1 cellular context compared by ENCODE assay signal in the genomic region with DNA sequence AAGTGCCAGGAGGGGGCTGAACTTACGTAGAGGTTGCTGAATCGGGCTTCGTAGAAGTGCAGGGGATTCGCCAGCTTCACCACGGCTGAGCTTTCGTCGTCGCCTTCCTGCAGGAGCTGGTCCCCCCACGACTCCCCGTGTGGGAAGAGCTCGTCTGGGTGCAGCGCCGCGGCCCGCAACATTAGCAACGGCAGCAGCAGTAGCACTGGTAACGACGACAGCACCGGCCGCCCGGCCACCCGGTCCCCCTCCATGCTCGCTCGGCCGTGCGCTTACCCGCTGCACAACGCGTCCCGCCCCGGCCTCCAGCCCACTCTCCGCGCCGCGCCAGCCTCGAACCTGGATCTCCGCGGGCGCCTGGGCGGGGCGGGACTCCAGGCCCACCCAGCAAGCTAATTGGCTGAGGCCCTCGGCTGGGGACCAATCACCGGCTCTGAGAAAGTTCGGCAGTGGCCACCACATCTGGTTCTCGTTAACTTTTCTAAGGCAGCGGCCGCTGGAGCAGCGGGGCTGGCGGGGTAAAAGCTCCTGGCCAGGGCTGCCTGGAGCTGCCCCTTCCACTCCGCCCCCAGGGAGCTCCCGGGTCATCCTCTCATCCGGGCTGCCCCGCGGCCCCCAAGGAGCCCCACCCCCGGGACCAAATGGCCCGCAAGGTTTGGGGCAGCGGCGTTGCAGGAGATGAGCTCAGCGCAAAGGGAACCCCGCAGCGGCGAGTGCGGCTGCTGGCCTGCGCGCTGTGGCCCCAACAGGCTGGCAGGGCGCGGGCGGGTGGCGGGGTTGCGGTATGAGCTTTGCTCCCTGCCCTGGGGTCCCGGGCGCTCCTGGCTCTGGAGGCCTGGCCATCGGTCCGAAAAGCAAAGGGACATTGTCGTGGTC.
TF ChIP-seq lines count a peak whose summit lies in the region.

A gene with protein sequence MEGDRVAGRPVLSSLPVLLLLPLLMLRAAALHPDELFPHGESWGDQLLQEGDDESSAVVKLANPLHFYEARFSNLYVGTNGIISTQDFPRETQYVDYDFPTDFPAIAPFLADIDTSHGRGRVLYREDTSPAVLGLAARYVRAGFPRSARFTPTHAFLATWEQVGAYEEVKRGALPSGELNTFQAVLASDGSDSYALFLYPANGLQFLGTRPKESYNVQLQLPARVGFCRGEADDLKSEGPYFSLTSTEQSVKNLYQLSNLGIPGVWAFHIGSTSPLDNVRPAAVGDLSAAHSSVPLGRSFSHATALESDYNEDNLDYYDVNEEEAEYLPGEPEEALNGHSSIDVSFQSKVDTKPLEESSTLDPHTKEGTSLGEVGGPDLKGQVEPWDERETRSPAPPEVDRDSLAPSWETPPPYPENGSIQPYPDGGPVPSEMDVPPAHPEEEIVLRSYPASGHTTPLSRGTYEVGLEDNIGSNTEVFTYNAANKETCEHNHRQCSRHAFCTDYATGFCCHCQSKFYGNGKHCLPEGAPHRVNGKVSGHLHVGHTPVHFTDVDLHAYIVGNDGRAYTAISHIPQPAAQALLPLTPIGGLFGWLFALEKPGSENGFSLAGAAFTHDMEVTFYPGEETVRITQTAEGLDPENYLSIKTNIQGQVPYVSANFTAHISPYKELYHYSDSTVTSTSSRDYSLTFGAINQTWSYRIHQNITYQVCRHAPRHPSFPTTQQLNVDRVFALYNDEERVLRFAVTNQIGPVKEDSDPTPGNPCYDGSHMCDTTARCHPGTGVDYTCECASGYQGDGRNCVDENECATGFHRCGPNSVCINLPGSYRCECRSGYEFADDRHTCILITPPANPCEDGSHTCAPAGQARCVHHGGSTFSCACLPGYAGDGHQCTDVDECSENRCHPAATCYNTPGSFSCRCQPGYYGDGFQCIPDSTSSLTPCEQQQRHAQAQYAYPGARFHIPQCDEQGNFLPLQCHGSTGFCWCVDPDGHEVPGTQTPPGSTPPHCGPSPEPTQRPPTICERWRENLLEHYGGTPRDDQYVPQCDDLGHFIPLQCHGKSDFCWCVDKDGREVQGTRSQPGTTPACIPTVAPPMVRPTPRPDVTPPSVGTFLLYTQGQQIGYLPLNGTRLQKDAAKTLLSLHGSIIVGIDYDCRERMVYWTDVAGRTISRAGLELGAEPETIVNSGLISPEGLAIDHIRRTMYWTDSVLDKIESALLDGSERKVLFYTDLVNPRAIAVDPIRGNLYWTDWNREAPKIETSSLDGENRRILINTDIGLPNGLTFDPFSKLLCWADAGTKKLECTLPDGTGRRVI (N-terminal part only) (minus strand): TSS at position 319 of the 876 bp plus-strand sequence. CDS start 65 bp downstream, at position 254.

TF ChIP-seq in HEK293, 187 proteins besides CTCF, POLR2A, EP300 and RAD21 (continued from another document and continues in another):
- TF ChIP-seq ZNF692 (tag by site-specific recombination; IDR thresholded peaks at IDR 0.05) (no peak), REPIN1 (tag by site-specific recombination; IDR thresholded peaks at IDR 0.05; ENCODE audit: low read depth) (no peak), ZNF544 (tag by site-specific recombination; IDR thresholded peaks at IDR 0.05) (no peak), ZNF830 (tag by site-specific recombination; IDR thresholded peaks at IDR 0.05; ENCODE audit: low read depth) (no peak), HIC1 (tag by site-specific recombination; IDR thresholded peaks at IDR 0.05) (no peak), OSR2 (tag by site-specific recombination; IDR thresholded peaks at IDR 0.05) (peak; percentile 27; the same call in 1 of the 2 replicates), SP3 (tag by site-specific recombination; IDR thresholded peaks at IDR 0.05) (0 out of 2 replicates have a peak, but pooled peaks have one; percentile 17), WT1 (tag by site-specific recombination; IDR thresholded peaks at IDR 0.05) (no peak), ZNF239 (tag by site-specific recombination; IDR thresholded peaks at IDR 0.05) (no peak), ZNF23 (tag by site-specific recombination; IDR thresholded peaks at IDR 0.05; ENCODE audit: borderline replicate concordance) (no peak), BCL11A (tag by site-specific recombination; IDR thresholded peaks at IDR 0.05; ENCODE audit: low read depth) (peak; percentile 25; the same call in 1 of the 2 replicates), SP7 (tag by site-specific recombination; IDR thresholded peaks at IDR 0.05) (no peak), ZNF350 (tag by site-specific recombination; IDR thresholded peaks at IDR 0.05) (no peak), ZNF280C (tag by site-specific recombination; IDR thresholded peaks at IDR 0.05) (no peak), ZNF585B (tag by site-specific recombination; IDR thresholded peaks at IDR 0.05) (no peak), ZNF223 (tag by site-specific recombination; IDR thresholded peaks at IDR 0.05) (no peak), ZNF639 (tag by site-specific recombination; IDR thresholded peaks at IDR 0.05) (no peak), ZSCAN30 (tag by site-specific recombination; IDR thresholded peaks at IDR 0.05) (peak; percentile 40; the same call in 1 of the 2 replicates), ZNF132 (tag by site-specific recombination; IDR thresholded peaks at IDR 0.05; ENCODE audit: borderline replicate concordance) (no peak), ZNF48 (tag by site-specific recombination; IDR thresholded peaks at IDR 0.05) (no peak), ZFP69B (tag by site-specific recombination; IDR thresholded peaks at IDR 0.05) (no peak), EGR2 (tag by site-specific recombination; IDR thresholded peaks at IDR 0.05; ENCODE audit: low read depth) (peak; percentile 24; the same call in 1 of the 2 replicates), ZNF214 (tag by site-specific recombination; IDR thresholded peaks at IDR 0.05; ENCODE audit: borderline replicate concordance) (no peak), ZNF138 (tag by site-specific recombination; IDR thresholded peaks at IDR 0.05; ENCODE audit: borderline replicate concordance) (no peak), SCRT1 (tag by site-specific recombination; IDR thresholded peaks at IDR 0.05; ENCODE audit: borderline replicate concordance) (no peak), ZNF121 (tag by site-specific recombination; IDR thresholded peaks at IDR 0.05) (no peak), ZNF654 (tag by site-specific recombination; IDR thresholded peaks at IDR 0.05; ENCODE audit: low read depth) (no peak), ZNF157 (tag by site-specific recombination; IDR thresholded peaks at IDR 0.05) (no peak), OVOL3 (tag by site-specific recombination; IDR thresholded peaks at IDR 0.05) (no peak), BCL6B (tag by site-specific recombination; IDR thresholded peaks at IDR 0.05) (no peak), ZFHX2 (tag by site-specific recombination; conservative IDR thresholded peaks at IDR 0.05) (peak; percentile 61), ZNF335 (tag by site-specific recombination; conservative IDR thresholded peaks at IDR 0.05) (peak; percentile 52)
- TF ChIP-seq, protein P1, sequence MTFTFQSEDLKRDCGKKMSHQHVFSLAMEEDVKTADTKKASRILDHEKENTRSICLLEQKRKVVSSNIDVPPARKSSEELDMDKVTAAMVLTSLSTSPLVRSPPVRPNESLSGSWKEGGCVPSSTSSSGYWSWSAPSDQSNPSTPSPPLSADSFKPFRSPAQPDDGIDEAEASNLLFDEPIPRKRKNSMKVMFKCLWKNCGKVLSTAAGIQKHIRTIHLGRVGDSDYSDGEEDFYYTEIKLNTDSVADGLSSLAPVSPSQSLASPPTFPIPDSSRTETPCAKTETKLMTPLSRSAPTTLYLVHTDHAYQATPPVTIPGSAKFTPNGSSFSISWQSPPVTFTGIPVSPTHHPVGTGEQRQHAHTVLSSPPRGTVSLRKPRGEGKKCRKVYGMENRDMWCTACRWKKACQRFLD (tag by site-specific recombination; IDR thresholded peaks at IDR 0.05) = no peak
- TF ChIP-seq, protein P2, sequence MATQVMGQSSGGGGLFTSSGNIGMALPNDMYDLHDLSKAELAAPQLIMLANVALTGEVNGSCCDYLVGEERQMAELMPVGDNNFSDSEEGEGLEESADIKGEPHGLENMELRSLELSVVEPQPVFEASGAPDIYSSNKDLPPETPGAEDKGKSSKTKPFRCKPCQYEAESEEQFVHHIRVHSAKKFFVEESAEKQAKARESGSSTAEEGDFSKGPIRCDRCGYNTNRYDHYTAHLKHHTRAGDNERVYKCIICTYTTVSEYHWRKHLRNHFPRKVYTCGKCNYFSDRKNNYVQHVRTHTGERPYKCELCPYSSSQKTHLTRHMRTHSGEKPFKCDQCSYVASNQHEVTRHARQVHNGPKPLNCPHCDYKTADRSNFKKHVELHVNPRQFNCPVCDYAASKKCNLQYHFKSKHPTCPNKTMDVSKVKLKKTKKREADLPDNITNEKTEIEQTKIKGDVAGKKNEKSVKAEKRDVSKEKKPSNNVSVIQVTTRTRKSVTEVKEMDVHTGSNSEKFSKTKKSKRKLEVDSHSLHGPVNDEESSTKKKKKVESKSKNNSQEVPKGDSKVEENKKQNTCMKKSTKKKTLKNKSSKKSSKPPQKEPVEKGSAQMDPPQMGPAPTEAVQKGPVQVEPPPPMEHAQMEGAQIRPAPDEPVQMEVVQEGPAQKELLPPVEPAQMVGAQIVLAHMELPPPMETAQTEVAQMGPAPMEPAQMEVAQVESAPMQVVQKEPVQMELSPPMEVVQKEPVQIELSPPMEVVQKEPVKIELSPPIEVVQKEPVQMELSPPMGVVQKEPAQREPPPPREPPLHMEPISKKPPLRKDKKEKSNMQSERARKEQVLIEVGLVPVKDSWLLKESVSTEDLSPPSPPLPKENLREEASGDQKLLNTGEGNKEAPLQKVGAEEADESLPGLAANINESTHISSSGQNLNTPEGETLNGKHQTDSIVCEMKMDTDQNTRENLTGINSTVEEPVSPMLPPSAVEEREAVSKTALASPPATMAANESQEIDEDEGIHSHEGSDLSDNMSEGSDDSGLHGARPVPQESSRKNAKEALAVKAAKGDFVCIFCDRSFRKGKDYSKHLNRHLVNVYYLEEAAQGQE (tag by site-specific recombination; IDR thresholded peaks at IDR 0.05) = no peak
- TF ChIP-seq, protein P3, sequence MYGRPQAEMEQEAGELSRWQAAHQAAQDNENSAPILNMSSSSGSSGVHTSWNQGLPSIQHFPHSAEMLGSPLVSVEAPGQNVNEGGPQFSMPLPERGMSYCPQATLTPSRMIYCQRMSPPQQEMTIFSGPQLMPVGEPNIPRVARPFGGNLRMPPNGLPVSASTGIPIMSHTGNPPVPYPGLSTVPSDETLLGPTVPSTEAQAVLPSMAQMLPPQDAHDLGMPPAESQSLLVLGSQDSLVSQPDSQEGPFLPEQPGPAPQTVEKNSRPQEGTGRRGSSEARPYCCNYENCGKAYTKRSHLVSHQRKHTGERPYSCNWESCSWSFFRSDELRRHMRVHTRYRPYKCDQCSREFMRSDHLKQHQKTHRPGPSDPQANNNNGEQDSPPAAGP (tag by site-specific recombination; IDR thresholded peaks at IDR 0.05) = no peak
